ENCODE assay signal across 17 cellular contexts in genomic region chr21:14086553-14086952, GRCh38.
DNase-seq lines count a peak whose midpoint lies in the region; ATAC-seq and TF ChIP-seq lines count a peak whose summit lies in the region.
"Had no signal": no experiment of that assay in that cellular context is flagged by ENCODE, and none has a peak within 500 bp of the region (broad histone marks: within the 10 kb centered on the region; RNA-seq: fewer than 3 reads in every experiment).

No MANE protein-coding gene starts in this region.

- H3K4me1 ChIP-seq in esophagus muscularis mucosa: no peaks in the 10 kb centered on the region
- H3K4me1 ChIP-seq: stomach had no signal

- H3K36me3 ChIP-seq in esophagus muscularis mucosa: peaks cover 0 to 13% (median 6%) of the 10 kb centered on the region in 4 donors

- H3K9me3 Mint-ChIP-seq in stimulated activated naive CD8-positive, alpha-beta T cell treated with anti-CD3 and anti-CD28 coated beads, Interleukin-15, amount 100 ng/mL, for 72 hours: peaks cover 11 to 14% of the 10 kb centered on the region in 2 donors
- H3K9me3 Mint-ChIP-seq in stimulated activated naive B cell treated with anti-CD40 and anti-IgM and Interleukin-4, amounts not matched to agents 10 μg/mL and 1 μg/mL and 100 μg/mL, for 72 hours: peaks cover 4 to 6% of the 10 kb centered on the region in 2 donors

- no peaks in the 10 kb centered on the region for H3K27me3 ChIP-seq in esophagus muscularis mucosa
- H3K27me3 ChIP-seq: stomach had no signal

- H3K36me3 Mint-ChIP-seq in stimulated activated naive B cell treated with anti-CD40 and anti-IgM and Interleukin-4, amounts not matched to agents 10 μg/mL and 1 μg/mL and 100 μg/mL, for 72 hours: peaks cover 22 to 44% of the 10 kb centered on the region in 2 donors

- peaks cover 30% of the 10 kb centered on the region for H3K4me1 Mint-ChIP-seq in stimulated activated naive CD8-positive, alpha-beta T cell treated with anti-CD3 and anti-CD28 coated beads, Interleukin-15, amount 100 ng/mL, for 72 hours
- H3K4me1 Mint-ChIP-seq in stimulated activated naive B cell treated with anti-CD40 and anti-IgM and Interleukin-4, amounts not matched to agents 10 μg/mL and 1 μg/mL and 100 μg/mL, for 72 hours: peaks cover 12 to 14% of the 10 kb centered on the region in 2 donors

- H3K4me3 ChIP-seq in esophagus muscularis mucosa: no peak overlapping the region
- H3K4me3 ChIP-seq: GM23248, PC-9, smooth muscle cell, stomach had no signal

- no peak for DNase-seq in stimulated activated naive CD8-positive, alpha-beta T cell treated with anti-CD3 and anti-CD28 coated beads, Interleukin-15, amount 100 ng/mL, for 72 hours
- DNase-seq in stimulated activated naive CD8-positive, alpha-beta T cell treated with anti-CD3 and anti-CD28 coated beads, Interleukin-15, Interleukin-2, amounts not matched to agents 100 U/mL and 50 U/mL, for 24 hours: no peak
- DNase-seq in stimulated activated naive B cell treated with anti-CD40 and anti-IgM and Interleukin-4, amounts not matched to agents 10 μg/mL and 1 μg/mL and 100 μg/mL, for 72 hours: peak; percentile 15
- no peak for DNase-seq in KG1 (lab: John Stamatoyannopoulos, UW)
- DNase-seq in foreskin melanocyte: no peak
- no peak for DNase-seq in esophagus muscularis mucosa (ENCODE audit: extremely low spot score)
- DNase-seq: activated naive CD4-positive, alpha-beta T cell treated with anti-CD3 and anti-CD28 coated beads, Interleukin-2, amount 10 ng/mL, durations not matched to agents 7 days and 5 days; GM23248; left ventricle myocardium superior; NCI-H2029 treated with DMSO at 0.1 percent for 48 hours; NCI-H524 treated with DMSO at 0.1 percent for 48 hours; PC-9; posterior cingulate gyrus; stomach had no signal

- peak overlapping the region; percentile 90 to 93 for H3K27ac Mint-ChIP-seq in stimulated activated naive CD8-positive, alpha-beta T cell treated with anti-CD3 and anti-CD28 coated beads, Interleukin-15, amount 100 ng/mL, for 72 hours
- H3K27ac Mint-ChIP-seq in stimulated activated naive B cell treated with anti-CD40 and anti-IgM and Interleukin-4, amounts not matched to agents 10 μg/mL and 1 μg/mL and 100 μg/mL, for 72 hours: peak overlapping the region; percentile 57
- H3K27ac Mint-ChIP-seq: activated naive CD4-positive, alpha-beta T cell treated with anti-CD3 and anti-CD28 coated beads, Interleukin-2, amount 10 ng/mL, durations not matched to agents 7 days and 5 days had no signal

- TF ChIP-seq EP300 in esophagus muscularis mucosa (IDR thresholded peaks at IDR 0.05): no peak

- TF ChIP-seq POLR2A in esophagus muscularis mucosa (IDR thresholded peaks at IDR 0.05; ENCODE audit: low read depth): no peak

- TF ChIP-seq CTCF in esophagus muscularis mucosa (IDR thresholded peaks at IDR 0.05): no peak

- intact Hi-C loops in esophagus muscularis mucosa (cut with DNase I): no loop called here

- ATAC-seq in stimulated activated naive CD8-positive, alpha-beta T cell treated with anti-CD3 and anti-CD28 coated beads, Interleukin-15, amount 100 ng/mL, for 72 hours: peak; percentile 76
- ATAC-seq in stimulated activated naive CD8-positive, alpha-beta T cell treated with anti-CD3 and anti-CD28 coated beads, Interleukin-15, Interleukin-2, amounts not matched to agents 100 U/mL and 50 U/mL, for 24 hours: no peak
- ATAC-seq in GM21515 (IDR thresholded peaks at IDR 0.05; ENCODE audit: unreplicated experiment): peak; percentile 66
- ATAC-seq in HG03196 (IDR thresholded peaks at IDR 0.05; ENCODE audit: unreplicated experiment): peak; percentile 76
- ATAC-seq in stimulated activated naive B cell treated with anti-CD40 and anti-IgM and Interleukin-4, amounts not matched to agents 10 μg/mL and 1 μg/mL and 100 μg/mL, for 72 hours (replicated peaks): peak; percentile 80 to 96
- ATAC-seq: left ventricle myocardium superior had no signal

- peaks cover 0 to 18% (median 2%) of the 10 kb centered on the region in 4 donors for H3K9me3 ChIP-seq in esophagus muscularis mucosa

- H3K4me3 Mint-ChIP-seq in stimulated activated naive CD8-positive, alpha-beta T cell treated with anti-CD3 and anti-CD28 coated beads, Interleukin-15, amount 100 ng/mL, for 72 hours: peak overlapping the region in 1 of 2 donors; percentile 42
- peak overlapping the region in 1 of 2 donors; percentile 41 for H3K4me3 Mint-ChIP-seq in stimulated activated naive B cell treated with anti-CD40 and anti-IgM and Interleukin-4, amounts not matched to agents 10 μg/mL and 1 μg/mL and 100 μg/mL, for 72 hours
- H3K4me3 Mint-ChIP-seq: activated naive CD4-positive, alpha-beta T cell treated with anti-CD3 and anti-CD28 coated beads, Interleukin-2, amount 10 ng/mL, durations not matched to agents 7 days and 5 days had no signal

- no peak overlapping the region for H3K27ac ChIP-seq in esophagus muscularis mucosa (replicated peaks in 1 of 4)
- H3K27ac ChIP-seq: GM23248, PC-9, stomach had no signal

- no peaks in the 10 kb centered on the region for H3K27me3 Mint-ChIP-seq in stimulated activated naive CD8-positive, alpha-beta T cell treated with anti-CD3 and anti-CD28 coated beads, Interleukin-15, amount 100 ng/mL, for 72 hours
- H3K27me3 Mint-ChIP-seq in stimulated activated naive B cell treated with anti-CD40 and anti-IgM and Interleukin-4, amounts not matched to agents 10 μg/mL and 1 μg/mL and 100 μg/mL, for 72 hours: no peaks in the 10 kb centered on the region
- H3K27me3 Mint-ChIP-seq: activated naive CD4-positive, alpha-beta T cell treated with anti-CD3 and anti-CD28 coated beads, Interleukin-2, amount 10 ng/mL, durations not matched to agents 7 days and 5 days had no signal
